Comparison of ENCODE assay signal across 9 cellular contexts in the genomic region with DNA sequence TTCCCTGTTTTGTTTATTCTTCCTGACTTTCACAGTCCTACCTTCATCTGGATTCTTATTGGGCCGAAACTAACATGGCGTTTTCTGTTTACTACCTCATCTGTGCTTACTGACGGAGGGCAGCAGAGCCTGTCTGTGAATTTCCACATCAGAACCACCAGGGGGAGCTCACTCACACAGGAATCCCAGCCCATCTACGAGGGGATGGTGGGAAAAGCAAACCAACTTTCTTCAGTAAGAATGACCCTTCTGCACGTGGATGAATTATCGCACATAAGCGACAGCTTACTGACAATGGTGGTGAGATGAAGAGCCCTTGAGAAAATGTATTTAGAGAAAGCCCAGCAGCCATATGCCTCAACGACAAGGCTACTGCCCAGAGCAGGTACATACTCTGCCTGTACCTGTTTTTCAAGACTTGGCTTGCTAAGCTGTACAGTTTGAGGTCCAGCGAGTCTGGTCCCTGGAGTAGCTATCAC. TPM values are rescaled to one million over a fixed set of nuclear protein-coding genes. Genes with fewer than 3 reads are reported as not detected.
DNase-seq lines count a peak whose midpoint lies in the region; ATAC-seq and TF ChIP-seq lines count a peak whose summit lies in the region.
"Had no signal": no experiment of that assay in that cellular context is flagged by ENCODE, and none has a peak within 500 bp of the region (broad histone marks: within the 10 kb centered on the region; RNA-seq: fewer than 3 reads in every experiment).

No MANE protein-coding gene starts in this region.

- H3K4me3 ChIP-seq in CD8-positive, alpha-beta T cell (ENCODE audit: low read depth, low read length) = no peak overlapping the region
- no peak overlapping the region for H3K4me3 ChIP-seq in NB4 (ENCODE audit: low read depth, low read length)
- no peak overlapping the region for H3K4me3 ChIP-seq in aorta (ENCODE audit: low read length in 2 of 2)

- no peak overlapping the region for H3K27ac ChIP-seq in CD8-positive, alpha-beta T cell (ENCODE audit: low read depth, low read length)
- H3K27ac ChIP-seq in aorta (ENCODE audit: low read depth in 1 of 2, low read length in 2 of 2) = no peak overlapping the region

- 13 to 16% methylated on average over 9 of the region's 9 CpGs for WGBS in aorta, 2 donors

- H3K36me3 Mint-ChIP-seq in CD8-positive, alpha-beta T cell = peaks cover 41% of the 10 kb centered on the region
- H3K36me3 Mint-ChIP-seq in activated naive CD4-positive, alpha-beta T cell treated with anti-CD3 and anti-CD28 coated beads, Interleukin-2, amount 50 U/mL, for 72 hours = no peaks in the 10 kb centered on the region
- H3K36me3 Mint-ChIP-seq in glutamatergic neuron (ENCODE audit: unreplicated experiment) = no peaks in the 10 kb centered on the region

- TF ChIP-seq CTCF in CD8-positive, alpha-beta T cell (IDR thresholded peaks at IDR 0.05) = peak; percentile 95
- TF ChIP-seq CTCF in NB4 (IDR thresholded peaks at IDR 0.05; ENCODE audit: low read depth, low read length) (peak; percentile 89), glutamatergic neuron (IDR thresholded peaks at IDR 0.05; ENCODE audit: partially characterized antibody, unreplicated experiment) (peak; percentile 96)

- H3K36me3 ChIP-seq in CD8-positive, alpha-beta T cell (ENCODE audit: insufficient read depth, low read length) = peaks cover 9% of the 10 kb centered on the region
- peaks cover 0 to 8% of the 10 kb centered on the region in 2 donors for H3K36me3 ChIP-seq in aorta (ENCODE audit: control insufficient read depth in 1 of 2, insufficient read depth in 2 of 2, low read length in 1 of 2)

- intact Hi-C loops in CD8-positive, alpha-beta T cell (cut with DNase I, micrococcal nuclease) = loop anchor here (1.0 to 10.0 kb wide), 6 partner anchors 41 to 570 kb away; no protein-coding TSS in a partner anchor
- intact Hi-C loops in aorta (cut with DNase I) = loop anchor here (1.0 to 10.0 kb wide), 2 partner anchors 41 to 160 kb away; a partner anchor contains a TSS

- H3K4me1 Mint-ChIP-seq in CD8-positive, alpha-beta T cell (ENCODE audit: low read depth) = no peaks in the 10 kb centered on the region
- H3K4me1 Mint-ChIP-seq in glutamatergic neuron (ENCODE audit: low read depth, unreplicated experiment) = no peaks in the 10 kb centered on the region

- no peaks in the 10 kb centered on the region for H3K9me3 ChIP-seq in CD8-positive, alpha-beta T cell (ENCODE audit: low read length)
- no peaks in the 10 kb centered on the region for H3K9me3 ChIP-seq in aorta (ENCODE audit: control insufficient read depth, low read length)

- CTCF ChIA-PET in CD8-positive, alpha-beta T cell (lab: Charles Lee) = interaction anchor here (0.6 to 3.9 kb wide), 52 partner anchors 9 to 786 kb away, joined by 3 to 54 read pairs (median 4); a partner anchor contains a TSS

- H3K4me1 ChIP-seq in CD8-positive, alpha-beta T cell (ENCODE audit: insufficient read depth, low read length) = no peaks in the 10 kb centered on the region
- no peaks in the 10 kb centered on the region for H3K4me1 ChIP-seq in aorta (ENCODE audit: control insufficient read depth in 1 of 2, insufficient read depth in 2 of 2, low read length in 2 of 2)

- ATAC-seq in CD8-positive, alpha-beta T cell = peak; percentile 98
- ATAC-seq in GM21576 (IDR thresholded peaks at IDR 0.05; ENCODE audit: unreplicated experiment) (peak; percentile 73), aorta (ENCODE audit: low FRiP score) (peak; percentile 91)
- ATAC-seq in activated naive CD4-positive, alpha-beta T cell treated with anti-CD3 and anti-CD28 coated beads, Interleukin-2, amount 50 U/mL, for 72 hours = peak; percentile 85 to 86

- no peaks in the 10 kb centered on the region for H3K27me3 ChIP-seq in CD8-positive, alpha-beta T cell (ENCODE audit: insufficient read depth, low read length)
- no peaks in the 10 kb centered on the region for H3K27me3 ChIP-seq in aorta (ENCODE audit: control insufficient read depth in 1 of 2, insufficient read depth in 2 of 2, low read length in 1 of 2)

- H3K9me3 Mint-ChIP-seq in CD8-positive, alpha-beta T cell = no peaks in the 10 kb centered on the region
- H3K9me3 Mint-ChIP-seq in activated naive CD4-positive, alpha-beta T cell treated with anti-CD3 and anti-CD28 coated beads, Interleukin-2, amount 50 U/mL, for 72 hours = no peaks in the 10 kb centered on the region
- peaks cover 2% of the 10 kb centered on the region for H3K9me3 Mint-ChIP-seq in glutamatergic neuron (ENCODE audit: unreplicated experiment)

- H3K27ac Mint-ChIP-seq in CD8-positive, alpha-beta T cell = no peak overlapping the region
- no peak overlapping the region for H3K27ac Mint-ChIP-seq in activated naive CD4-positive, alpha-beta T cell treated with anti-CD3 and anti-CD28 coated beads, Interleukin-2, amount 50 U/mL, for 72 hours
- no peak overlapping the region for H3K27ac Mint-ChIP-seq in glutamatergic neuron (ENCODE audit: unreplicated experiment)

- POLR2A ChIA-PET in CD8-positive, alpha-beta T cell (lab: Charles Lee) = interaction anchor here (1.2 to 1.3 kb wide), 2 partner anchors 41 to 47 kb away, joined by 4 read pairs; a partner anchor contains a TSS

- H3K4me3 Mint-ChIP-seq in CD8-positive, alpha-beta T cell = no peak overlapping the region
- H3K4me3 Mint-ChIP-seq in glutamatergic neuron (ENCODE audit: unreplicated experiment) = no peak overlapping the region

- no peaks in the 10 kb centered on the region for H3K27me3 Mint-ChIP-seq in CD8-positive, alpha-beta T cell (ENCODE audit: low read depth)
- H3K27me3 Mint-ChIP-seq in glutamatergic neuron (ENCODE audit: unreplicated experiment) = peaks cover 2% of the 10 kb centered on the region

- no peak for TF ChIP-seq POLR2A in NB4 (IDR thresholded peaks at IDR 0.05; ENCODE audit: extremely low read depth, insufficient read length)

- DNase-seq in CD8-positive, alpha-beta T cell = peak; percentile 7 to 72 (median 52)
- DNase-seq in NB4 (ENCODE audit: low read depth) = peak; percentile 80
- DNase-seq in SKM-1 (lab: John Stamatoyannopoulos, UW; ENCODE audit: unreplicated experiment) = peak; percentile 28
- peak; percentile 56 to 60 for DNase-seq in activated naive CD4-positive, alpha-beta T cell treated with anti-CD3 and anti-CD28 coated beads, Interleukin-2, amount 50 U/mL, for 72 hours (ENCODE audit: low spot score in 2 of 2)
- DNase-seq in glutamatergic neuron = peak; percentile 55
- peak; percentile 81 for DNase-seq in pons (ENCODE audit: low spot score)
- peak in 1 of 2 donors; percentile 62 for DNase-seq in aorta

RNA-seq across cellular contexts. Expression of a gene that starts 42.5 kb away (rescaled TPM):
- total RNA-seq in CD8-positive, alpha-beta T cell = 1 to 10 TPM; 3.0 to 4.2 TPM
- total RNA-seq in activated naive CD4-positive, alpha-beta T cell treated with anti-CD3 and anti-CD28 coated beads, Interleukin-2, amount 50 U/mL, for 72 hours = 1 to 10 TPM in 1 of 2 donors, under 1 TPM in 1; 0.62 to 1.1 TPM
- 3.0 TPM for total RNA-seq in glutamatergic neuron (ENCODE audit: unreplicated experiment)
- total RNA-seq in aorta = under 1 TPM in 1 of 2 donors, not detected in 1; 0.45 TPM
- polyA plus RNA-seq in aorta = not detected
- total RNA-seq: T-helper 1 cell treated with Interleukin-12 subunit alpha and Interleukin-12 subunit beta and Interleukin-4 antibody, amounts not matched to agents 30 ng/mL and 1 ng/mL, for 36 hours had no signal

RNA-seq across cellular contexts. Expression of a gene that starts 47.3 kb away (rescaled TPM):
- total RNA-seq in CD8-positive, alpha-beta T cell = 10 to 100 TPM; 51.5 to 55.6 TPM
- 10 to 100 TPM; 33.9 to 39.4 TPM for total RNA-seq in activated naive CD4-positive, alpha-beta T cell treated with anti-CD3 and anti-CD28 coated beads, Interleukin-2, amount 50 U/mL, for 72 hours
- 51.8 TPM for total RNA-seq in glutamatergic neuron (ENCODE audit: unreplicated experiment)
- 10 to 100 TPM; 21.4 to 26.9 TPM for total RNA-seq in aorta
- polyA plus RNA-seq in aorta = 10 to 100 TPM; 17.3 to 49.7 TPM

RNA-seq across cellular contexts. Expression of a gene that starts 57.9 kb away (rescaled TPM):
- 1 to 10 TPM; 3.7 to 5.1 TPM for total RNA-seq in CD8-positive, alpha-beta T cell
- total RNA-seq in activated naive CD4-positive, alpha-beta T cell treated with anti-CD3 and anti-CD28 coated beads, Interleukin-2, amount 50 U/mL, for 72 hours = under 1 TPM; 0.64 to 0.91 TPM
- total RNA-seq in glutamatergic neuron (ENCODE audit: unreplicated experiment) (0.78 TPM), aorta (under 1 TPM; 0.65 to 0.87 TPM)
- not detected for polyA plus RNA-seq in aorta
